Comparison of ENCODE assay signal across 19 cellular contexts in genomic region chr5:174172104-174172965, GRCh38.
DNase-seq lines count a peak whose midpoint lies in the region; ATAC-seq lines count a peak whose summit lies in the region.
"Had no signal": no experiment of that assay in that cellular context is flagged by ENCODE, and none has a peak within 500 bp of the region (broad histone marks: within the 10 kb centered on the region; RNA-seq: fewer than 3 reads in every experiment).

No MANE protein-coding gene starts in this region.

- POLR2A ChIA-PET in activated CD4-positive, alpha-beta T cell treated with anti-CD3 and anti-CD28 coated beads, Interleukin-2, amount 10 ng/mL, durations not matched to agents 7 days and 5 days (lab: Charles Lee) = no interaction called here

- no peaks in the 10 kb centered on the region for H3K36me3 Mint-ChIP-seq in activated CD4-positive, alpha-beta T cell treated with anti-CD3 and anti-CD28 coated beads, Interleukin-2, amount 10 ng/mL, durations not matched to agents 7 days and 5 days (ENCODE audit: low read depth)
- H3K36me3 Mint-ChIP-seq: natural killer cell had no signal

- no peaks in the 10 kb centered on the region for H3K9me3 Mint-ChIP-seq in activated CD4-positive, alpha-beta T cell treated with anti-CD3 and anti-CD28 coated beads, Interleukin-2, amount 10 ng/mL, durations not matched to agents 7 days and 5 days
- H3K9me3 Mint-ChIP-seq: central memory CD8-positive, alpha-beta T cell; natural killer cell had no signal

- CTCF ChIA-PET in activated CD4-positive, alpha-beta T cell treated with anti-CD3 and anti-CD28 coated beads, Interleukin-2, amount 10 ng/mL, durations not matched to agents 7 days and 5 days (lab: Charles Lee) = no interaction called here

- H3K27me3 Mint-ChIP-seq in activated CD4-positive, alpha-beta T cell treated with anti-CD3 and anti-CD28 coated beads, Interleukin-2, amount 10 ng/mL, durations not matched to agents 7 days and 5 days = no peaks in the 10 kb centered on the region

- DNase-seq in H4 (ENCODE audit: low spot score) (peak; percentile 37), amygdala (lab: John Stamatoyannopoulos, UW) (peak in 29 of 56 donors; percentile 11 to 77 (median 33)), iPS DF 4.7 (ENCODE audit: extremely low read depth, low spot score) (peak; percentile 19), pons (ENCODE audit: low spot score) (peak; percentile 24), NCI-H526 treated with DMSO at 0.1 percent for 48 hours (lab: John Stamatoyannopoulos, UW) (no peak)
- no peak for DNase-seq in stimulated activated CD4-positive, alpha-beta T cell treated with anti-CD3 and anti-CD28 coated beads, Interleukin-4, amount 100 ng/mL, for 1 hour
- no peak for DNase-seq in activated CD4-positive, alpha-beta T cell treated with anti-CD3 and anti-CD28 coated beads, Interleukin-2, amount 10 ng/mL, durations not matched to agents 7 days and 5 days
- DNase-seq: activated CD4-positive, alpha-beta T cell treated with anti-CD3 and anti-CD28 coated beads for 4 hours; activated T-cell treated with anti-CD3 and anti-CD28 coated beads for 4 hours; GDM1; HFFc6; MM.1S; natural killer cell; NCI-H187 treated with DMSO at 0.1 percent for 48 hours; NCI-H69; PC-9; T-helper 9 cell had no signal

- H3K4me1 Mint-ChIP-seq in activated CD4-positive, alpha-beta T cell treated with anti-CD3 and anti-CD28 coated beads, Interleukin-2, amount 10 ng/mL, durations not matched to agents 7 days and 5 days = no peaks in the 10 kb centered on the region
- H3K4me1 Mint-ChIP-seq: central memory CD8-positive, alpha-beta T cell; natural killer cell had no signal

- no peak overlapping the region for H3K27ac Mint-ChIP-seq in activated CD4-positive, alpha-beta T cell treated with anti-CD3 and anti-CD28 coated beads, Interleukin-2, amount 10 ng/mL, durations not matched to agents 7 days and 5 days
- H3K27ac Mint-ChIP-seq: HFFc6, natural killer cell had no signal

- ATAC-seq in HG02973 (IDR thresholded peaks at IDR 0.05; ENCODE audit: unreplicated experiment) = no peak

- no peak overlapping the region for H3K4me3 Mint-ChIP-seq in activated CD4-positive, alpha-beta T cell treated with anti-CD3 and anti-CD28 coated beads, Interleukin-2, amount 10 ng/mL, durations not matched to agents 7 days and 5 days
- H3K4me3 Mint-ChIP-seq: central memory CD8-positive, alpha-beta T cell; HFFc6; natural killer cell had no signal

Comparison
In these comparisons a context has a peak if more than half of its experiments do, and no peak if none do; other contexts are left out.
1. DNase-seq: peak in H4 (single experiment), amygdala (29 of 56), iPS DF 4.7 (single experiment) and pons (single experiment); none in stimulated activated CD4-positive, alpha-beta T cell treated with anti-CD3 and anti-CD28 coated beads, Interleukin-4, amount 100 ng/mL, for 1 hour (single experiment), activated CD4-positive, alpha-beta T cell treated with anti-CD3 and anti-CD28 coated beads, Interleukin-2, amount 10 ng/mL, durations not matched to agents 7 days and 5 days (single experiment) and NCI-H526 treated with DMSO at 0.1 percent for 48 hours (single experiment).